Comparison of ENCODE assay signal across 12 cellular contexts in genomic region chr3:149153402-149153801, GRCh38.
"Had no signal": no experiment of that assay in that cellular context is flagged by ENCODE, and none has a peak within 500 bp of the region (broad histone marks: within the 10 kb centered on the region; RNA-seq: fewer than 3 reads in every experiment).

No MANE protein-coding gene starts in this region.

- H2AFZ ChIP-seq: neural progenitor cell had no signal

- H3K9me3 Mint-ChIP-seq: activated CD8-positive, alpha-beta T cell treated with anti-CD3 and anti-CD28 coated beads for 36 hours; neural progenitor cell had no signal

- H3K27ac Mint-ChIP-seq: activated CD8-positive, alpha-beta T cell treated with anti-CD3 and anti-CD28 coated beads for 36 hours; neural progenitor cell had no signal

- H3K9me3 ChIP-seq: heart right ventricle, left lung, ovary, thyroid gland had no signal

- H3K4me3 ChIP-seq: cardiac muscle cell, heart right ventricle, left lung, neural progenitor cell, ovary, thyroid gland had no signal

- H3K27ac ChIP-seq: cardiac muscle cell, left lung, neural progenitor cell, ovary, thyroid gland, VCaP had no signal

- H3K27me3 Mint-ChIP-seq: activated CD8-positive, alpha-beta T cell treated with anti-CD3 and anti-CD28 coated beads for 36 hours had no signal

- ATAC-seq: activated CD8-positive, alpha-beta T cell treated with anti-CD3 and anti-CD28 coated beads for 36 hours; heart right ventricle; left lung had no signal

- H3K4me2 ChIP-seq: neural progenitor cell had no signal

- H3K36me3 ChIP-seq: ovary had no signal

- H3K4me3 Mint-ChIP-seq: activated CD8-positive, alpha-beta T cell treated with anti-CD3 and anti-CD28 coated beads for 36 hours; neural progenitor cell had no signal

- H3K27me3 ChIP-seq: cardiac muscle cell, heart right ventricle, left lung, neural progenitor cell, ovary, thyroid gland had no signal

- H3K9ac ChIP-seq: neural progenitor cell had no signal

- H3K4me1 ChIP-seq: neural progenitor cell had no signal

- DNase-seq: activated CD4-positive, alpha-beta T cell treated with anti-CD3 and anti-CD28 coated beads for 4 hours; activated CD8-positive, alpha-beta memory T cell treated with anti-CD3 and anti-CD28 coated beads, Interleukin-2, amount 50 U/mL, for 4 hours; activated CD8-positive, alpha-beta T cell treated with anti-CD3 and anti-CD28 coated beads for 36 hours; activated naive CD4-positive, alpha-beta T cell; heart right ventricle; left lung; mesenchymal stem cell; ovary; thyroid gland had no signal
